ENCODE assay signal across 15 cellular contexts in the genomic region with DNA sequence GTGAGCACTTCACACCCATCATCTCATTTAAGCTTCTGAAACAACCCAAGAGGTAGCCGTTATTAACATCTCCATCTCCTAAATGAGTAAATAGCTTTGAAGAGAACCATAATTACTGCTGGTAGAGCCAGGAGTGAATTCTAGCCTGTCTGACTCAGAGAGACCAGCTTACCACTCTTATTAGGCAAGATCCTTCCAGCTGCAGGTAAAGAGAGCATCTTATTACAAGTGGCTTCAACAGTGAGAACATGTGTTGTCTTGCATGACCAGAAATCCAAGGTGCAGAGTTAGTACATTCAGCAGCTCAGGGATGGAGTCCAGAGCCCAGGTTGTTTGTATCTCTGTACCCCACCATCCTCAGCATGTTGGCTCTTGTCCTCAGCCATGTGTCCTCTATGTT. TPM values are rescaled to one million over a fixed set of nuclear protein-coding genes. Genes with fewer than 3 reads are reported as not detected.
"Had no signal": no experiment of that assay in that cellular context is flagged by ENCODE, and none has a peak within 500 bp of the region (broad histone marks: within the 10 kb centered on the region; RNA-seq: fewer than 3 reads in every experiment).

No MANE protein-coding gene starts in this region.

- H3K9me3 ChIP-seq: ascending aorta, left lung, upper lobe of right lung had no signal

- H3K4me1 ChIP-seq: ascending aorta, left lung, neural progenitor cell, upper lobe of right lung had no signal

- H2AFZ ChIP-seq: neural progenitor cell had no signal

- FAIRE-seq: kidney had no signal

- H3K27me3 ChIP-seq: ascending aorta, upper lobe of right lung had no signal

- H3K27ac ChIP-seq: ascending aorta, coronary artery, left lung, neural progenitor cell, upper lobe of right lung had no signal

- H3K4me2 ChIP-seq: neural progenitor cell had no signal

- H3K36me3 ChIP-seq: ascending aorta, left lung, neural progenitor cell, upper lobe of right lung had no signal

- H3K9ac ChIP-seq: neural progenitor cell had no signal

- DNase-seq: activated CD8-positive, alpha-beta memory T cell treated with anti-CD3 and anti-CD28 coated beads, Interleukin-2, amount 50 U/mL, for 4 hours; activated T-cell treated with anti-CD3 and anti-CD28 coated beads, Interleukin-2, amount 50 U/mL, for 24 hours; kidney; left lung; posterior cingulate gyrus; retina; stimulated activated CD4-positive, alpha-beta T cell treated with anti-CD3 and anti-CD28 coated beads, Interleukin-4, amount 100 ng/mL, for 1 hour; stimulated activated naive CD4-positive, alpha-beta T cell; T-helper 9 cell; upper lobe of right lung had no signal

- H3K4me3 ChIP-seq: ascending aorta, coronary artery, left lung, lung, neural progenitor cell, upper lobe of right lung had no signal

RNA-seq across cellular contexts. Expression of a gene that starts 10.9 kb away (rescaled TPM):
- total RNA-seq: T-helper 1 cell treated with Interleukin-12 subunit alpha and Interleukin-12 subunit beta and Interleukin-4 antibody, amounts not matched to agents 30 ng/mL and 1 ng/mL, for 36 hours had no signal
